1 cellular context compared by ENCODE assay signal in genomic region chr9:109304350-109304749, GRCh38.
TF ChIP-seq lines count a peak whose summit lies in the region.

No MANE protein-coding gene starts in this region.

TF ChIP-seq in A549, 52 proteins besides CTCF, POLR2A, EP300 and RAD21 (continued from another document):
- TF ChIP-seq REST (IDR thresholded peaks at IDR 0.05) = no peak
- no peak for TF ChIP-seq JUN (IDR thresholded peaks at IDR 0.05)
- no peak for TF ChIP-seq TP53 (CRISPR knock-in tag; IDR thresholded peaks at IDR 0.05)
- TF ChIP-seq CEBPB (IDR thresholded peaks at IDR 0.05) = no peak
- TF ChIP-seq MYC (IDR thresholded peaks at IDR 0.05; ENCODE audit: borderline replicate concordance, low read length) = no peak
- TF ChIP-seq HOXB5 (CRISPR knock-in tag; IDR thresholded peaks at IDR 0.05) = no peak
- TF ChIP-seq CBX2 (IDR thresholded peaks at IDR 0.05; ENCODE audit: borderline replicate concordance, low read depth) = no peak
- no peak for TF ChIP-seq ESRRA (IDR thresholded peaks at IDR 0.05; ENCODE audit: borderline replicate concordance, low read length)
- no peak for TF ChIP-seq HEYL (CRISPR knock-in tag; IDR thresholded peaks at IDR 0.05)
- no peak for TF ChIP-seq GATA3 (IDR thresholded peaks at IDR 0.05; ENCODE audit: borderline replicate concordance)
